11 cellular contexts compared by ENCODE assay signal in the genomic region with DNA sequence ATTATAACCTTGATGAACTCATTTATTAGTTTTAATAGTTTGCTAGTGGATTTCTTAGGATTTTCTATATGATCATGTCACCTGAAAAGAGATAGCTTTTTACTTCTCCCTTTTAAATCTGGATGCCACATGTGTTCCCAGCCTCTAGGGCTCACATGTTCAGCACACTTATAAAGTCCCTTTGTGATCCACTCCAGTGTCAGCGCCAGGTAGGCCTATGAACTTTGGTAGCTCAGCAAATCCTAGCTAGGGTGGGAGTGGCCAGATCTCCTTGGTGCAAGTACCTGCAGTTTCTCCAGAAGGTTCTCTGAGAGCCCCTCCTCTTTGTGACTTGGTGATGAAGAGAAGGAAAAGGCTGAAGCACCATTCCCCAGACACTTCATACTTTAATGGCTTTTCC. TPM values are rescaled to one million over a fixed set of nuclear protein-coding genes. Genes with fewer than 3 reads are reported as not detected.
"Had no signal": no experiment of that assay in that cellular context is flagged by ENCODE, and none has a peak within 500 bp of the region (broad histone marks: within the 10 kb centered on the region; RNA-seq: fewer than 3 reads in every experiment).

No MANE protein-coding gene starts in this region.

- FAIRE-seq: H1, H54, HTR-8/SVneo had no signal

- H3K9ac ChIP-seq: GM23248, KMS-11 had no signal

- DNase-seq: GM23248, H9, HCEC 1CT, HFFc6, KBM-7 had no signal

- H3K4me2 ChIP-seq: KMS-11 had no signal

- H2AFZ ChIP-seq: GM23248 had no signal

- H3K27ac ChIP-seq: GM23248, KMS-11 had no signal

- H3K4me3 ChIP-seq: GM23248 had no signal

RNA-seq across cellular contexts. Expression of a gene that starts 8.7 kb away (rescaled TPM):
- total RNA-seq: GM23248, H1, H9, HFFc6, HT-29 had no signal
- polyA plus RNA-seq: GM23248, IgD-negative memory B cell had no signal

RNA-seq across cellular contexts. Expression of a gene that starts 17.0 kb away (rescaled TPM):
- total RNA-seq: GM23248, H9, HFFc6, HT-29 had no signal
- polyA plus RNA-seq: GM23248, IgD-negative memory B cell had no signal

RNA-seq across cellular contexts. Expression of a gene that starts 36.0 kb away (rescaled TPM):
- total RNA-seq: GM23248, H9, HFFc6, HT-29 had no signal
- polyA plus RNA-seq: GM23248, IgD-negative memory B cell had no signal
